ENCODE assay signal across 1 cellular context in genomic region chr9:74284596-74284995, GRCh38.
TF ChIP-seq lines count a peak whose summit lies in the region.

No MANE protein-coding gene starts in this region.

TF ChIP-seq in WTC11, 78 proteins besides CTCF, POLR2A, EP300 and RAD21 (continued from another document):
- no peak for TF ChIP-seq ATF2 (CRISPR knock-in tag; IDR thresholded peaks at IDR 0.05; ENCODE audit: borderline replicate concordance, low read depth)
- no peak for TF ChIP-seq ZMAT4 (CRISPR knock-in tag; IDR thresholded peaks at IDR 0.05)
- TF ChIP-seq SMAD4 (CRISPR knock-in tag; IDR thresholded peaks at IDR 0.05): no peak
TF ChIP-seq in WTC11: peak in this region for 0.
